ENCODE assay signal across 8 cellular contexts in the genomic region with DNA sequence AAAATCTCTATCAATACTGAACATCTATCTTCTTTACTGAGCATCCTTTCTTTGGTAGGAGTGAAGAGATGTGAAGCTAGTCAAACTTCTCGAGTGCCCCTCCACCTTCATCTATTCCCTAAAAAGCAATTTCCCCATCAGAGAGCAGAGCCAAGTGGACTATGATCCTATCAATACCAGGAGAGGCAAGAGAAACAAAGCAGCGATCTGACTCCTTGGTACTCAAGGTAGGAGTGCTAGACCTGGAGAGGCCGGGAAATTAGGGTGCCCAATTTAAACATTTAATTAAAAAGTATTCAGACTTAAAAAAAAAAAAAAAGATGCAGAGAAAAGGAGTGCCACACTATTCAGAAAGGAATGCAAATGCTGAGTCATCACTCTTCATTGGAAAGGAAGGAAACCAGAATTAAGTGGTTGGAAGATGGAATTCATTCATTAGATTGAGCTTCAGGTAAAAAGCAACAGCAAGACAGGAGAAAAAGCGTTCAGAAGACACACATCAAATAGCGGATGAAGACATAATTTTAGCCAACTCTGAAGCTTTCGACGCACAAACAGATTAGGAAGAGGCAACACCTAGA. TPM values are rescaled to one million over a fixed set of nuclear protein-coding genes. Genes with fewer than 3 reads are reported as not detected.
A peak's percentile ranks its signal among the peaks of the same experiment; 100 is the strongest.
DNase-seq lines count a peak whose midpoint lies in the region; ATAC-seq and TF ChIP-seq lines count a peak whose summit lies in the region.

No MANE protein-coding gene starts in this region.

- CTCF ChIA-PET in activated naive CD4-positive, alpha-beta T cell treated with anti-CD3 and anti-CD28 coated beads for 36 hours (lab: Charles Lee) = interaction anchor here (0.6 to 1.7 kb wide), 2 partner anchors 13 to 295 kb away, joined by 3 to 5 read pairs; no protein-coding TSS in a partner anchor

- ATAC-seq in HG03039 (IDR thresholded peaks at IDR 0.05; ENCODE audit: unreplicated experiment) (no peak), HG03135 (IDR thresholded peaks at IDR 0.05; ENCODE audit: unreplicated experiment) (no peak)

- H3K27ac Mint-ChIP-seq in activated naive CD4-positive, alpha-beta T cell treated with anti-CD3 and anti-CD28 coated beads for 36 hours = peak overlapping the region; percentile 98
- H3K27ac Mint-ChIP-seq in activated T-helper 2 cell treated with anti-CD3 and anti-CD28 coated beads, Interferon-gamma antibody, Interleukin-2, Interleukin-4, amounts not matched to agents 10 μg/mL and 5 μg/mL and 100 μg/mL, durations not matched to agents 14 hours and 24 hours and 36 hours = peak overlapping the region; percentile 95
- peak overlapping the region; percentile 87 to 95 (median 91) for H3K27ac Mint-ChIP-seq in immature natural killer cell

- TF ChIP-seq CTCF in suprapubic skin (IDR thresholded peaks at IDR 0.05) = no peak

- peaks cover 2% of the 10 kb centered on the region for H3K36me3 ChIP-seq in suprapubic skin

- peaks cover 50% of the 10 kb centered on the region for H3K4me1 ChIP-seq in suprapubic skin

- H3K27me3 Mint-ChIP-seq in activated naive CD4-positive, alpha-beta T cell treated with anti-CD3 and anti-CD28 coated beads for 36 hours (ENCODE audit: low read depth) = no peaks in the 10 kb centered on the region
- H3K27me3 Mint-ChIP-seq in activated T-helper 2 cell treated with anti-CD3 and anti-CD28 coated beads, Interferon-gamma antibody, Interleukin-2, Interleukin-4, amounts not matched to agents 10 μg/mL and 5 μg/mL and 100 μg/mL, durations not matched to agents 14 hours and 24 hours and 36 hours (ENCODE audit: low read depth) = no peaks in the 10 kb centered on the region
- peaks cover 5 to 10% (median 8%) of the 10 kb centered on the region in 3 donors for H3K27me3 Mint-ChIP-seq in immature natural killer cell (ENCODE audit: low read depth in 3 of 3)

- no peaks in the 10 kb centered on the region for H3K9me3 Mint-ChIP-seq in activated naive CD4-positive, alpha-beta T cell treated with anti-CD3 and anti-CD28 coated beads for 36 hours
- H3K9me3 Mint-ChIP-seq in activated T-helper 2 cell treated with anti-CD3 and anti-CD28 coated beads, Interferon-gamma antibody, Interleukin-2, Interleukin-4, amounts not matched to agents 10 μg/mL and 5 μg/mL and 100 μg/mL, durations not matched to agents 14 hours and 24 hours and 36 hours = no peaks in the 10 kb centered on the region
- H3K9me3 Mint-ChIP-seq in immature natural killer cell = no peaks in the 10 kb centered on the region

- no peak for TF ChIP-seq POLR2A in suprapubic skin (IDR thresholded peaks at IDR 0.05)

- WGBS in suprapubic skin = 15% methylated on average over 7 of the region's 7 CpGs

- H3K4me1 Mint-ChIP-seq in activated naive CD4-positive, alpha-beta T cell treated with anti-CD3 and anti-CD28 coated beads for 36 hours (ENCODE audit: low read depth) = peaks cover 54% of the 10 kb centered on the region
- H3K4me1 Mint-ChIP-seq in activated T-helper 2 cell treated with anti-CD3 and anti-CD28 coated beads, Interferon-gamma antibody, Interleukin-2, Interleukin-4, amounts not matched to agents 10 μg/mL and 5 μg/mL and 100 μg/mL, durations not matched to agents 14 hours and 24 hours and 36 hours (ENCODE audit: low read depth) = peaks cover 46% of the 10 kb centered on the region
- H3K4me1 Mint-ChIP-seq in immature natural killer cell = peaks cover 54 to 60% of the 10 kb centered on the region in 2 donors

- peak overlapping the region; percentile 97 for H3K27ac ChIP-seq in suprapubic skin

- no peaks in the 10 kb centered on the region for H3K9me3 ChIP-seq in suprapubic skin

- intact Hi-C loops in activated naive CD4-positive, alpha-beta T cell treated with anti-CD3 and anti-CD28 coated beads for 36 hours (cut with micrococcal nuclease) = no loop called here
- intact Hi-C loops in activated T-helper 2 cell treated with anti-CD3 and anti-CD28 coated beads, Interferon-gamma antibody, Interleukin-2, Interleukin-4, amounts not matched to agents 10 μg/mL and 5 μg/mL and 100 μg/mL, durations not matched to agents 14 hours and 24 hours and 36 hours (cut with micrococcal nuclease) = loop anchor here (2.0 to 10.0 kb wide), 7 partner anchors 18 to 1250 kb away; a partner anchor contains a TSS

- no peak for DNase-seq in activated naive CD4-positive, alpha-beta T cell treated with anti-CD3 and anti-CD28 coated beads for 36 hours
- no peak for DNase-seq in activated naive CD4-positive, alpha-beta T cell treated with anti-CD3 and anti-CD28 coated beads, Interleukin-2, amount 50 U/mL, for 16 hours
- no peak for DNase-seq in activated T-helper 2 cell treated with anti-CD3 and anti-CD28 coated beads, Interferon-gamma antibody, Interleukin-2, Interleukin-4, amounts not matched to agents 10 μg/mL and 5 μg/mL and 100 μg/mL, durations not matched to agents 14 hours and 24 hours and 36 hours (ENCODE audit: low spot score)
- DNase-seq in immature natural killer cell = no peak
- DNase-seq in suprapubic skin (ENCODE audit: low spot score in 2 of 2) = no peak
- no peak for DNase-seq in DMS79 treated with DMSO at 0.1 percent for 48 hours (lab: John Stamatoyannopoulos, UW)

- peak overlapping the region; percentile 93 for H3K4me3 Mint-ChIP-seq in activated naive CD4-positive, alpha-beta T cell treated with anti-CD3 and anti-CD28 coated beads for 36 hours
- H3K4me3 Mint-ChIP-seq in activated T-helper 2 cell treated with anti-CD3 and anti-CD28 coated beads, Interferon-gamma antibody, Interleukin-2, Interleukin-4, amounts not matched to agents 10 μg/mL and 5 μg/mL and 100 μg/mL, durations not matched to agents 14 hours and 24 hours and 36 hours (ENCODE audit: low read depth) = peak overlapping the region; percentile 95
- H3K4me3 Mint-ChIP-seq in immature natural killer cell = peak overlapping the region; percentile 91 to 99 (median 99)

- no peaks in the 10 kb centered on the region for H3K27me3 ChIP-seq in suprapubic skin

- peaks cover 41% of the 10 kb centered on the region for H3K36me3 Mint-ChIP-seq in activated naive CD4-positive, alpha-beta T cell treated with anti-CD3 and anti-CD28 coated beads for 36 hours (ENCODE audit: low read depth)
- H3K36me3 Mint-ChIP-seq in activated T-helper 2 cell treated with anti-CD3 and anti-CD28 coated beads, Interferon-gamma antibody, Interleukin-2, Interleukin-4, amounts not matched to agents 10 μg/mL and 5 μg/mL and 100 μg/mL, durations not matched to agents 14 hours and 24 hours and 36 hours (ENCODE audit: low read depth) = peaks cover 49% of the 10 kb centered on the region
- H3K36me3 Mint-ChIP-seq in immature natural killer cell = peaks cover 0 to 4% (median 3%) of the 10 kb centered on the region in 3 donors

- peak overlapping the region; percentile 79 for H3K4me3 ChIP-seq in suprapubic skin

- TF ChIP-seq EP300 in suprapubic skin (IDR thresholded peaks at IDR 0.05) = no peak

RNA-seq across cellular contexts. Expression of a gene that starts 1.5 kb away (rescaled TPM):
- total RNA-seq in activated naive CD4-positive, alpha-beta T cell treated with anti-CD3 and anti-CD28 coated beads for 36 hours = 100 to 1,000 TPM; 184 to 192 TPM
- total RNA-seq in activated T-helper 2 cell treated with anti-CD3 and anti-CD28 coated beads, Interferon-gamma antibody, Interleukin-2, Interleukin-4, amounts not matched to agents 10 μg/mL and 5 μg/mL and 100 μg/mL, durations not matched to agents 14 hours and 24 hours and 36 hours = 183 and 184 TPM in 2 replicates
- polyA plus RNA-seq in immature natural killer cell = 10 to 100 TPM in 2 of 3 donors, 1 to 10 TPM in 1; 5.5 to 14.2 (median 10.9) TPM
- total RNA-seq in suprapubic skin = 100 to 1,000 TPM in 1 of 4 donors, 10 to 100 TPM in 3; 52.8 to 176 (median 62.2) TPM

RNA-seq across cellular contexts. Expression of a gene that starts 52.7 kb away (rescaled TPM):
- 100 to 1,000 TPM; 234 to 240 TPM for total RNA-seq in activated naive CD4-positive, alpha-beta T cell treated with anti-CD3 and anti-CD28 coated beads for 36 hours
- total RNA-seq in activated T-helper 2 cell treated with anti-CD3 and anti-CD28 coated beads, Interferon-gamma antibody, Interleukin-2, Interleukin-4, amounts not matched to agents 10 μg/mL and 5 μg/mL and 100 μg/mL, durations not matched to agents 14 hours and 24 hours and 36 hours = 101 and 112 TPM in 2 replicates
- polyA plus RNA-seq in immature natural killer cell = 10 to 100 TPM; 11.8 to 48.4 (median 40.7) TPM
- total RNA-seq in suprapubic skin = 10 to 100 TPM; 15.2 to 27.0 (median 23.0) TPM

RNA-seq across cellular contexts. Expression of a gene that starts 56.0 kb away (rescaled TPM):
- 10 to 100 TPM; 20.9 to 24.3 TPM for total RNA-seq in activated naive CD4-positive, alpha-beta T cell treated with anti-CD3 and anti-CD28 coated beads for 36 hours
- 31.8 and 33.3 TPM in 2 replicates for total RNA-seq in activated T-helper 2 cell treated with anti-CD3 and anti-CD28 coated beads, Interferon-gamma antibody, Interleukin-2, Interleukin-4, amounts not matched to agents 10 μg/mL and 5 μg/mL and 100 μg/mL, durations not matched to agents 14 hours and 24 hours and 36 hours
- 1 to 10 TPM in 2 of 3 donors, under 1 TPM in 1; 0.57 to 3.1 (median 2.2) TPM for polyA plus RNA-seq in immature natural killer cell
- 10 to 100 TPM; 75.0 to 86.4 (median 78.0) TPM for total RNA-seq in suprapubic skin
